In the genomic region with DNA sequence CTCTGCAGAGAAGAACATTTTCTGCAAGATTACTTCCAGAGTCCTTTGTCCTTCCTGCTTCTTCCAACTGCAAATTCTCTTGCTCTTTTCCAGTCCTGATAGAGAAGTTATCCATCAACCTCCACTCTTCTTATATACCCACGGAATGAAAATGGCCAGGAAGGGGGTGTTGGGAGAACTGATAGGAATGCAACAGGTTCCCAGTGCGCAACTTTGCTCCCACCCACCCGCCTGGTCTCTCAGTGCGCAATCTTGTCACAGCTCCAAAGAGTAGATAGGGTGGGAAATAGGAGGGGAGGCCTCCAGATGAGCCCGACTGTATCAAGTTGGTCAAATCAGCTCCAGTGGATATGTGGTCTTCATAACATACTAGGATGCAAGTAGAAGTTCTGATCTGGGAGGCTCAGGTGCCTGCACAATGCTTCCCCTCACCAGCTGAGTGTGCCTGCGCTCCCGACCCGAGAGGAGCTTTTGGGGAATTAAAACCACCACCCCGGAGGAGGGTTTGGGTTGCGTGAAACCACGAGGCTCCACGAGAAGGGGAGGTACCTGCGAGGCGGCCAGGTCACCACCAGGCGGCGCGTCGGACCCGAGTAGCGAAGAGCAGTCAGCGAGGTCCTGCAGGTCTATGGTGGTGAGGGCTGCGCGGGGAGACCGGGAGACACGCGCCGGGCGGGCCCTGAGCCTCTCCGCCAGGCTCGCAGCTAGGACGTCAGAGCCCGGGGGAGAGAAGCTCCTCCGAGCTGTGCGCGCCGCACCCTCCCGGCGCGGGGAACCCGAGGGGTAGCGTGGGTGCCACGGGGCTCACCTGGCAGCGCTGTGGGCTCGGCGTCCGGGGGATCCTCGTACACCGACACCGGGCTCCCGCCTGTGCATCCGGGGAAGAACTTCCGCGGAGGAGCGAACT, we compare ENCODE assay signal across 1 cellular context.
TF ChIP-seq lines count a peak whose summit lies in the region.

No MANE protein-coding gene starts in this region.

TF ChIP-seq in HEK293, 187 proteins besides CTCF, POLR2A, EP300 and RAD21 (continued from another document and continues in another):
- TF ChIP-seq PRDM4 (tag by site-specific recombination; IDR thresholded peaks at IDR 0.05) = peak; percentile 100
- TF ChIP-seq, protein P1, sequence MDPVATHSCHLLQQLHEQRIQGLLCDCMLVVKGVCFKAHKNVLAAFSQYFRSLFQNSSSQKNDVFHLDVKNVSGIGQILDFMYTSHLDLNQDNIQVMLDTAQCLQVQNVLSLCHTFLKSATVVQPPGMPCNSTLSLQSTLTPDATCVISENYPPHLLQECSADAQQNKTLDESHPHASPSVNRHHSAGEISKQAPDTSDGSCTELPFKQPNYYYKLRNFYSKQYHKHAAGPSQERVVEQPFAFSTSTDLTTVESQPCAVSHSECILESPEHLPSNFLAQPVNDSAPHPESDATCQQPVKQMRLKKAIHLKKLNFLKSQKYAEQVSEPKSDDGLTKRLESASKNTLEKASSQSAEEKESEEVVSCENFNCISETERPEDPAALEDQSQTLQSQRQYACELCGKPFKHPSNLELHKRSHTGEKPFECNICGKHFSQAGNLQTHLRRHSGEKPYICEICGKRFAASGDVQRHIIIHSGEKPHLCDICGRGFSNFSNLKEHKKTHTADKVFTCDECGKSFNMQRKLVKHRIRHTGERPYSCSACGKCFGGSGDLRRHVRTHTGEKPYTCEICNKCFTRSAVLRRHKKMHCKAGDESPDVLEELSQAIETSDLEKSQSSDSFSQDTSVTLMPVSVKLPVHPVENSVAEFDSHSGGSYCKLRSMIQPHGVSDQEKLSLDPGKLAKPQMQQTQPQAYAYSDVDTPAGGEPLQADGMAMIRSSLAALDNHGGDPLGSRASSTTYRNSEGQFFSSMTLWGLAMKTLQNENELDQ (tag by site-specific recombination; IDR thresholded peaks at IDR 0.05; ENCODE audit: low read depth) = no peak
- no peak for TF ChIP-seq ZNF274 (IDR thresholded peaks at IDR 0.05; ENCODE audit: low read length)
- no peak for TF ChIP-seq ZNF274 (tag by site-specific recombination; IDR thresholded peaks at IDR 0.05; ENCODE audit: borderline replicate concordance)
- TF ChIP-seq, protein P2, sequence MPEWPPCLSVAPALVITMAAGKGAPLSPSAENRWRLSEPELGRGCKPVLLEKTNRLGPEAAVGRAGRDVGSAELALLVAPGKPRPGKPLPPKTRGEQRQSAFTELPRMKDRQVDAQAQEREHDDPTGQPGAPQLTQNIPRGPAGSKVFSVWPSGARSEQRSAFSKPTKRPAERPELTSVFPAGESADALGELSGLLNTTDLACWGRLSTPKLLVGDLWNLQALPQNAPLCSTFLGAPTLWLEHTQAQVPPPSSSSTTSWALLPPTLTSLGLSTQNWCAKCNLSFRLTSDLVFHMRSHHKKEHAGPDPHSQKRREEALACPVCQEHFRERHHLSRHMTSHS (tag by site-specific recombination; IDR thresholded peaks at IDR 0.05) = no peak
- TF ChIP-seq, protein P3, sequence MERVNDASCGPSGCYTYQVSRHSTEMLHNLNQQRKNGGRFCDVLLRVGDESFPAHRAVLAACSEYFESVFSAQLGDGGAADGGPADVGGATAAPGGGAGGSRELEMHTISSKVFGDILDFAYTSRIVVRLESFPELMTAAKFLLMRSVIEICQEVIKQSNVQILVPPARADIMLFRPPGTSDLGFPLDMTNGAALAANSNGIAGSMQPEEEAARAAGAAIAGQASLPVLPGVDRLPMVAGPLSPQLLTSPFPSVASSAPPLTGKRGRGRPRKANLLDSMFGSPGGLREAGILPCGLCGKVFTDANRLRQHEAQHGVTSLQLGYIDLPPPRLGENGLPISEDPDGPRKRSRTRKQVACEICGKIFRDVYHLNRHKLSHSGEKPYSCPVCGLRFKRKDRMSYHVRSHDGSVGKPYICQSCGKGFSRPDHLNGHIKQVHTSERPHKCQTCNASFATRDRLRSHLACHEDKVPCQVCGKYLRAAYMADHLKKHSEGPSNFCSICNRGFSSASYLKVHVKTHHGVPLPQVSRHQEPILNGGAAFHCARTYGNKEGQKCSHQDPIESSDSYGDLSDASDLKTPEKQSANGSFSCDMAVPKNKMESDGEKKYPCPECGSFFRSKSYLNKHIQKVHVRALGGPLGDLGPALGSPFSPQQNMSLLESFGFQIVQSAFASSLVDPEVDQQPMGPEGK (tag by site-specific recombination; IDR thresholded peaks at IDR 0.05) = peak; percentile 70
- TF ChIP-seq ZNF214 (tag by site-specific recombination; IDR thresholded peaks at IDR 0.05; ENCODE audit: borderline replicate concordance) = no peak
- peak; percentile 55 for TF ChIP-seq ZBTB6 (tag by site-specific recombination; IDR thresholded peaks at IDR 0.05)
- TF ChIP-seq REPIN1 (tag by site-specific recombination; IDR thresholded peaks at IDR 0.05; ENCODE audit: low read depth) = no peak; the same call in 1 of the 2 replicates
- no peak for TF ChIP-seq ZNF704 (tag by site-specific recombination; IDR thresholded peaks at IDR 0.05)
- TF ChIP-seq ZNF449 (tag by site-specific recombination; IDR thresholded peaks at IDR 0.05) = 0 out of 2 replicates have a peak, but pooled peaks have one; percentile 9
- TF ChIP-seq, protein P4, sequence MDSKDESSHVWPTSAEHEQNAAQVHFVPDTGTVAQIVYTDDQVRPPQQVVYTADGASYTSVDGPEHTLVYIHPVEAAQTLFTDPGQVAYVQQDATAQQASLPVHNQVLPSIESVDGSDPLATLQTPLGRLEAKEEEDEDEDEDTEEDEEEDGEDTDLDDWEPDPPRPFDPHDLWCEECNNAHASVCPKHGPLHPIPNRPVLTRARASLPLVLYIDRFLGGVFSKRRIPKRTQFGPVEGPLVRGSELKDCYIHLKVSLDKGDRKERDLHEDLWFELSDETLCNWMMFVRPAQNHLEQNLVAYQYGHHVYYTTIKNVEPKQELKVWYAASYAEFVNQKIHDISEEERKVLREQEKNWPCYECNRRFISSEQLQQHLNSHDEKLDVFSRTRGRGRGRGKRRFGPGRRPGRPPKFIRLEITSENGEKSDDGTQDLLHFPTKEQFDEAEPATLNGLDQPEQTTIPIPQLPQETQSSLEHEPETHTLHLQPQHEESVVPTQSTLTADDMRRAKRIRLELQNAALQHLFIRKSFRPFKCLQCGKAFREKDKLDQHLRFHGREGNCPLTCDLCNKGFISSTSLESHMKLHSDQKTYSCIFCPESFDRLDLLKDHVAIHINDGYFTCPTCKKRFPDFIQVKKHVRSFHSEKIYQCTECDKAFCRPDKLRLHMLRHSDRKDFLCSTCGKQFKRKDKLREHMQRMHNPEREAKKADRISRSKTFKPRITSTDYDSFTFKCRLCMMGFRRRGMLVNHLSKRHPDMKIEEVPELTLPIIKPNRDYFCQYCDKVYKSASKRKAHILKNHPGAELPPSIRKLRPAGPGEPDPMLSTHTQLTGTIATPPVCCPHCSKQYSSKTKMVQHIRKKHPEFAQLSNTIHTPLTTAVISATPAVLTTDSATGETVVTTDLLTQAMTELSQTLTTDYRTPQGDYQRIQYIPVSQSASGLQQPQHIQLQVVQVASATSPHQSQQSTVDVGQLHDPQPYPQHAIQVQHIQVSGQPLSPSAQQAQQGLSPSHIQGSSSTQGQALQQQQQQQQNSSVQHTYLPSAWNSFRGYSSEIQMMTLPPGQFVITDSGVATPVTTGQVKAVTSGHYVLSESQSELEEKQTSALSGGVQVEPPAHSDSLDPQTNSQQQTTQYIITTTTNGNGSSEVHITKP (tag by site-specific recombination; IDR thresholded peaks at IDR 0.05) = peak; percentile 88
- TF ChIP-seq ZNF473 (tag by site-specific recombination; IDR thresholded peaks at IDR 0.05) = no peak
- TF ChIP-seq ZBTB17 (tag by site-specific recombination; IDR thresholded peaks at IDR 0.05) = no peak
- no peak for TF ChIP-seq ZNF530 (tag by site-specific recombination; IDR thresholded peaks at IDR 0.05; ENCODE audit: low read depth)
- TF ChIP-seq PRDM2 (tag by site-specific recombination; IDR thresholded peaks at IDR 0.05; ENCODE audit: borderline replicate concordance) = no peak
- TF ChIP-seq SP7 (tag by site-specific recombination; IDR thresholded peaks at IDR 0.05) = peak; percentile 79
- TF ChIP-seq, protein P5, sequence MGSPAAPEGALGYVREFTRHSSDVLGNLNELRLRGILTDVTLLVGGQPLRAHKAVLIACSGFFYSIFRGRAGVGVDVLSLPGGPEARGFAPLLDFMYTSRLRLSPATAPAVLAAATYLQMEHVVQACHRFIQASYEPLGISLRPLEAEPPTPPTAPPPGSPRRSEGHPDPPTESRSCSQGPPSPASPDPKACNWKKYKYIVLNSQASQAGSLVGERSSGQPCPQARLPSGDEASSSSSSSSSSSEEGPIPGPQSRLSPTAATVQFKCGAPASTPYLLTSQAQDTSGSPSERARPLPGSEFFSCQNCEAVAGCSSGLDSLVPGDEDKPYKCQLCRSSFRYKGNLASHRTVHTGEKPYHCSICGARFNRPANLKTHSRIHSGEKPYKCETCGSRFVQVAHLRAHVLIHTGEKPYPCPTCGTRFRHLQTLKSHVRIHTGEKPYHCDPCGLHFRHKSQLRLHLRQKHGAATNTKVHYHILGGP (tag by site-specific recombination; IDR thresholded peaks at IDR 0.05) = no peak
- no peak for TF ChIP-seq PRDM1 (tag by site-specific recombination; IDR thresholded peaks at IDR 0.05)
- no peak for TF ChIP-seq HOXC10 (CRISPR knock-in tag; IDR thresholded peaks at IDR 0.05)
- no peak for TF ChIP-seq RBAK (tag by site-specific recombination; IDR thresholded peaks at IDR 0.05)
- no peak for TF ChIP-seq ZNF571 (tag by site-specific recombination; IDR thresholded peaks at IDR 0.05)
